ENCODE assay signal across 16 cellular contexts in genomic region chr10:78995977-78996355, GRCh38.
DNase-seq lines count a peak whose midpoint lies in the region; ATAC-seq and TF ChIP-seq lines count a peak whose summit lies in the region.
"Had no signal": no experiment of that assay in that cellular context is flagged by ENCODE, and none has a peak within 500 bp of the region (broad histone marks: within the 10 kb centered on the region; RNA-seq: fewer than 3 reads in every experiment).

No MANE protein-coding gene starts in this region.

- H3K27me3 ChIP-seq in DOHH2 (ENCODE audit: control insufficient read depth, low read length) (peaks cover 41% of the 10 kb centered on the region), osteoblast (ENCODE audit: insufficient read depth, low read length) (peaks cover 3% of the 10 kb centered on the region)
- H3K27me3 ChIP-seq in CD8-positive, alpha-beta memory T cell (ENCODE audit: insufficient read depth, low read length, poor library complexity, severe bottlenecking) = no peaks in the 10 kb centered on the region

- H3K27ac ChIP-seq in DOHH2 (ENCODE audit: low read depth, low read length) (no peak overlapping the region), osteoblast (ENCODE audit: low read depth, low read length) (no peak overlapping the region)
- H3K27ac ChIP-seq in CD8-positive, alpha-beta memory T cell (ENCODE audit: low read depth, low read length) = no peak overlapping the region
- H3K27ac ChIP-seq: C4-2B had no signal

- no peaks in the 10 kb centered on the region for H3K36me3 ChIP-seq in DOHH2 (ENCODE audit: control insufficient read depth, low read length)
- no peaks in the 10 kb centered on the region for H3K36me3 ChIP-seq in osteoblast (ENCODE audit: insufficient read depth, low read length)
- H3K36me3 ChIP-seq in CD8-positive, alpha-beta memory T cell (ENCODE audit: insufficient read depth, low read length) = no peaks in the 10 kb centered on the region

- H3K9me3 ChIP-seq in DOHH2 (ENCODE audit: control insufficient read depth, insufficient read depth, low read length) (no peaks in the 10 kb centered on the region), osteoblast (ENCODE audit: low read depth, low read length) (no peaks in the 10 kb centered on the region)
- no peaks in the 10 kb centered on the region for H3K9me3 ChIP-seq in CD8-positive, alpha-beta memory T cell (ENCODE audit: low read length)

- no peaks in the 10 kb centered on the region for H3K36me3 Mint-ChIP-seq in central memory CD8-positive, alpha-beta T cell (ENCODE audit: insufficient read depth)
- no peaks in the 10 kb centered on the region for H3K36me3 Mint-ChIP-seq in CD8-positive, alpha-beta memory T cell
- H3K36me3 Mint-ChIP-seq: CD4-positive, alpha-beta memory T cell had no signal

- peak overlapping the region; percentile 55 for H3K4me3 ChIP-seq in DOHH2 (ENCODE audit: low read length)
- no peak overlapping the region for H3K4me3 ChIP-seq in osteoblast (ENCODE audit: insufficient read depth, low read length)
- H3K4me3 ChIP-seq in CD8-positive, alpha-beta memory T cell (ENCODE audit: low read length) = no peak overlapping the region
- no peak overlapping the region for H3K4me3 ChIP-seq in foreskin fibroblast (ENCODE audit: low read depth in 1 of 2, low read length in 2 of 2)
- H3K4me3 ChIP-seq: GM23338 had no signal

- peak; percentile 60 for DNase-seq in NCI-H82 (lab: John Stamatoyannopoulos, UW)
- DNase-seq in NCI-H82 treated with DMSO at 0.1 percent for 48 hours (lab: John Stamatoyannopoulos, UW; ENCODE audit: unreplicated experiment) = no peak
- no peak for DNase-seq in central memory CD8-positive, alpha-beta T cell (ENCODE audit: low spot score in 2 of 2)
- DNase-seq in osteoblast (ENCODE audit: insufficient read length, low spot score, missing footprints) = peak; percentile 56
- no peak for DNase-seq in stimulated activated CD4-positive, alpha-beta T cell treated with anti-CD3 and anti-CD28 coated beads, Interleukin-2, amount 100 ng/mL, for 48 hours
- DNase-seq in CD8-positive, alpha-beta memory T cell = no peak
- DNase-seq in foreskin fibroblast = no peak
- DNase-seq: 8988T; AML-193; CD4-positive, alpha-beta memory T cell; COR-L47; DMS53; H7 had no signal

- no peak overlapping the region for H2AFZ ChIP-seq in osteoblast (ENCODE audit: low read length)
- H2AFZ ChIP-seq: GM23338 had no signal

- H3K4me1 ChIP-seq in DOHH2 (ENCODE audit: control insufficient read depth, low read length) = peaks cover 61% of the 10 kb centered on the region
- H3K4me1 ChIP-seq in osteoblast (ENCODE audit: insufficient read depth, low read length) = peaks cover under 1% of the 10 kb centered on the region
- H3K4me1 ChIP-seq in CD8-positive, alpha-beta memory T cell (ENCODE audit: insufficient read depth, low read length) = peaks cover 3% of the 10 kb centered on the region

- no peaks in the 10 kb centered on the region for H3K4me1 Mint-ChIP-seq in central memory CD8-positive, alpha-beta T cell
- H3K4me1 Mint-ChIP-seq in CD8-positive, alpha-beta memory T cell = peaks cover 0 to 16% (median 12%) of the 10 kb centered on the region in 3 donors

- H4K20me1 ChIP-seq in DOHH2 (ENCODE audit: control insufficient read depth, insufficient read depth, low read depth, low read length) = no peaks in the 10 kb centered on the region; the same call in 1 of the 2 replicates
- no peaks in the 10 kb centered on the region for H4K20me1 ChIP-seq in osteoblast (ENCODE audit: insufficient read depth, low read length)

- POLR2A ChIA-PET in CD8-positive, alpha-beta memory T cell (lab: Charles Lee) = no interaction called here

- peaks cover 29% of the 10 kb centered on the region for H3K27me3 Mint-ChIP-seq in central memory CD8-positive, alpha-beta T cell
- peaks cover 1 to 8% of the 10 kb centered on the region in 2 donors for H3K27me3 Mint-ChIP-seq in CD8-positive, alpha-beta memory T cell

- TF ChIP-seq CTCF in DOHH2 (IDR thresholded peaks at IDR 0.05; ENCODE audit: low read depth, low read length, poor library complexity, severe bottlenecking) = no peak
- TF ChIP-seq CTCF in osteoblast (IDR thresholded peaks at IDR 0.05; ENCODE audit: extremely low read depth, low read depth, low read length) = no peak
- TF ChIP-seq CTCF in foreskin fibroblast (IDR thresholded peaks at IDR 0.05; ENCODE audit: low read depth, low read length) = no peak

- H3K9me2 ChIP-seq in DOHH2 (replicated peaks; ENCODE audit: control insufficient read depth, low read length) = no peaks in the 10 kb centered on the region

- H3K27ac Mint-ChIP-seq in central memory CD8-positive, alpha-beta T cell (ENCODE audit: low read depth) = peak overlapping the region; percentile 9
- H3K27ac Mint-ChIP-seq in CD8-positive, alpha-beta memory T cell = peak overlapping the region in 1 of 8 donors; percentile 43
- H3K27ac Mint-ChIP-seq: GM23338 had no signal

- H3F3A ChIP-seq in DOHH2 (ENCODE audit: control insufficient read depth, insufficient read depth) = peaks cover 9% of the 10 kb centered on the region; the same call in 1 of the 2 replicates

- peak overlapping the region; percentile 72 for H3K4me2 ChIP-seq in DOHH2 (ENCODE audit: low read length)
- no peak overlapping the region for H3K4me2 ChIP-seq in osteoblast (ENCODE audit: insufficient read depth, low read length)
- H3K4me2 ChIP-seq: GM23338 had no signal

- H3K4me3 Mint-ChIP-seq in central memory CD8-positive, alpha-beta T cell = no peak overlapping the region
- H3K4me3 Mint-ChIP-seq in CD8-positive, alpha-beta memory T cell = no peak overlapping the region
- H3K4me3 Mint-ChIP-seq: CD4-positive, alpha-beta memory T cell; GM23338 had no signal

- H3K79me2 ChIP-seq in DOHH2 (ENCODE audit: control insufficient read depth, low read length) = no peaks in the 10 kb centered on the region
- H3K79me2 ChIP-seq in osteoblast (ENCODE audit: insufficient read depth, low read length) = no peaks in the 10 kb centered on the region

- CTCF ChIA-PET in CD8-positive, alpha-beta memory T cell (lab: Charles Lee) = no interaction called here

- no peaks in the 10 kb centered on the region for H3K9me3 Mint-ChIP-seq in central memory CD8-positive, alpha-beta T cell
- no peaks in the 10 kb centered on the region for H3K9me3 Mint-ChIP-seq in CD8-positive, alpha-beta memory T cell
- H3K9me3 Mint-ChIP-seq: CD4-positive, alpha-beta memory T cell; GM23338 had no signal

- ATAC-seq in central memory CD8-positive, alpha-beta T cell (replicated peaks; ENCODE audit: extremely low read depth, poor library complexity, severe bottlenecking) = no peak
- ATAC-seq: GM23338 had no signal

Comparison
In these comparisons a context has a peak if more than half of its experiments do, and no peak if none do; other contexts are left out.
1. DNase-seq: peak in NCI-H82 (single experiment) and osteoblast (single experiment); none in NCI-H82 treated with DMSO at 0.1 percent for 48 hours (single experiment), central memory CD8-positive, alpha-beta T cell (0 of 2), stimulated activated CD4-positive, alpha-beta T cell treated with anti-CD3 and anti-CD28 coated beads, Interleukin-2, amount 100 ng/mL, for 48 hours (0 of 2), CD8-positive, alpha-beta memory T cell (0 of 5) and foreskin fibroblast (0 of 2).